1 cellular context compared by ENCODE assay signal in genomic region chr17:28749516-28750177, GRCh38.
TF ChIP-seq lines count a peak whose summit lies in the region.

No MANE protein-coding gene starts in this region.

TF ChIP-seq in K562, 482 proteins besides CTCF, POLR2A, EP300 and RAD21:
- TF ChIP-seq KLF10 (CRISPR knock-in tag; IDR thresholded peaks at IDR 0.05), result no peak
- TF ChIP-seq ZNF124 (CRISPR knock-in tag; IDR thresholded peaks at IDR 0.05), result no peak
- no peak for TF ChIP-seq ZNF3 (CRISPR knock-in tag; IDR thresholded peaks at IDR 0.05)
- no peak for TF ChIP-seq MEIS2 (IDR thresholded peaks at IDR 0.05; ENCODE audit: partially characterized antibody)
- TF ChIP-seq HNRNPLL (IDR thresholded peaks at IDR 0.05; ENCODE audit: low read depth, low read length, poor library complexity, severe bottlenecking), result peak; percentile 5
- TF ChIP-seq RBFOX2 (IDR thresholded peaks at IDR 0.05; ENCODE audit: low read depth, low read length), result peak; percentile 13; the same call in 1 of the 2 replicates
- TF ChIP-seq BRD4 (IDR thresholded peaks at IDR 0.05), result no peak
- no peak for TF ChIP-seq POLR2AphosphoS5 (IDR thresholded peaks at IDR 0.05; ENCODE audit: control insufficient read depth, insufficient read depth, low read depth, low read length)
- TF ChIP-seq KDM5B (IDR thresholded peaks at IDR 0.05; ENCODE audit: insufficient replicate concordance, low read depth, low read length), result peak; percentile 3
- peak; percentile 17 for TF ChIP-seq SMAD1 (IDR thresholded peaks at IDR 0.05; ENCODE audit: low read depth, low read length, partially characterized antibody)
- TF ChIP-seq ZNF395 (CRISPR knock-in tag; IDR thresholded peaks at IDR 0.05), result 0 out of 2 replicates have a peak, but pooled peaks have one; percentile 13
- TF ChIP-seq ZBTB7A (IDR thresholded peaks at IDR 0.05; ENCODE audit: borderline replicate concordance, control insufficient read depth, low read depth, low read length), result peak; percentile 49; the same call in 1 of the 2 replicates
